In genomic region chrX:153972368-153973126, GRCh38 we compare ENCODE assay signal across 8 cellular contexts. TPM values are rescaled to one million over a fixed set of nuclear protein-coding genes. Genes with fewer than 3 reads are reported as not detected.
DNase-seq lines count a peak whose midpoint lies in the region; TF ChIP-seq lines count a peak whose summit lies in the region.

A gene with protein sequence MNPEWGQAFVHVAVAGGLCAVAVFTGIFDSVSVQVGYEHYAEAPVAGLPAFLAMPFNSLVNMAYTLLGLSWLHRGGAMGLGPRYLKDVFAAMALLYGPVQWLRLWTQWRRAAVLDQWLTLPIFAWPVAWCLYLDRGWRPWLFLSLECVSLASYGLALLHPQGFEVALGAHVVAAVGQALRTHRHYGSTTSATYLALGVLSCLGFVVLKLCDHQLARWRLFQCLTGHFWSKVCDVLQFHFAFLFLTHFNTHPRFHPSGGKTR (plus strand): TSS chrX:153972754. CDS start chrX:153982063, 9,309 bp downstream.

- H3K4me3 ChIP-seq in MG63 (peak within 1 kb of the TSS; percentile 94), fibroblast of the aortic adventitia (ENCODE audit: low read depth, low read length) (peak within 1 kb of the TSS; percentile 88)

- peak within 1 kb of the TSS; percentile 100 for H3K27ac Mint-ChIP-seq in nephron progenitor cell
- peak within 1 kb of the TSS; percentile 100 for H3K27ac Mint-ChIP-seq in stimulated activated naive CD8-positive, alpha-beta T cell treated with anti-CD3 and anti-CD28 coated beads, Interleukin-15, Interleukin-2, amounts not matched to agents 100 ng/mL and 50 ng/mL, for 24 hours

- H3K4me1 ChIP-seq in ES-I3 (ENCODE audit: insufficient read depth, low read length) = peaks cover 9% of the 10 kb centered on the region; the same call in 1 of the 2 replicates

- H3K27me3 ChIP-seq in MG63 = no peaks in the 10 kb centered on the region

- peak within 1 kb of the TSS; percentile 77 for H3K9ac ChIP-seq in ES-I3 (ENCODE audit: low read depth, low read length)

- H3K27me3 Mint-ChIP-seq in nephron progenitor cell (ENCODE audit: low read depth, poor library complexity) = no peaks in the 10 kb centered on the region
- H3K27me3 Mint-ChIP-seq in stimulated activated naive CD8-positive, alpha-beta T cell treated with anti-CD3 and anti-CD28 coated beads, Interleukin-15, Interleukin-2, amounts not matched to agents 100 ng/mL and 50 ng/mL, for 24 hours = no peaks in the 10 kb centered on the region

- DNase-seq in HCEC 1CT = peak; percentile 80
- peak; percentile 84 for DNase-seq in MG63
- peak; percentile 94 for DNase-seq in activated effector memory CD4-positive, alpha-beta T cell treated with anti-CD3 and anti-CD28 coated beads, Interleukin-2, amount 50 U/mL, for 16 hours
- DNase-seq in fibroblast of the aortic adventitia (ENCODE audit: low read depth) = peak; percentile 82
- peak; percentile 91 for DNase-seq in nephron progenitor cell

- peak within 1 kb of the TSS; percentile 100 for H3K4me3 Mint-ChIP-seq in nephron progenitor cell
- H3K4me3 Mint-ChIP-seq in stimulated activated naive CD8-positive, alpha-beta T cell treated with anti-CD3 and anti-CD28 coated beads, Interleukin-15, Interleukin-2, amounts not matched to agents 100 ng/mL and 50 ng/mL, for 24 hours = peak within 1 kb of the TSS; percentile 97

- H3K9me3 Mint-ChIP-seq in nephron progenitor cell = peaks cover 9% of the 10 kb centered on the region
- no peaks in the 10 kb centered on the region for H3K9me3 Mint-ChIP-seq in stimulated activated naive CD8-positive, alpha-beta T cell treated with anti-CD3 and anti-CD28 coated beads, Interleukin-15, Interleukin-2, amounts not matched to agents 100 ng/mL and 50 ng/mL, for 24 hours

- TF ChIP-seq POLR2A in Raji (IDR thresholded peaks at IDR 0.05; ENCODE audit: insufficient read depth, low read depth, low read length) = peak; percentile 57

- no peak for TF ChIP-seq CTCF in fibroblast of the aortic adventitia (IDR thresholded peaks at IDR 0.05; ENCODE audit: insufficient read depth, low read length)
- TF ChIP-seq CTCF in nephron progenitor cell (IDR thresholded peaks at IDR 0.05) = no peak

- H3K9me3 ChIP-seq in ES-I3 (ENCODE audit: control insufficient read depth, insufficient read depth, low read length) = no peaks in the 10 kb centered on the region
- no peaks in the 10 kb centered on the region for H3K9me3 ChIP-seq in MG63

- no peaks in the 10 kb centered on the region; the same call in 1 of the 2 replicates for H3K36me3 ChIP-seq in ES-I3 (ENCODE audit: insufficient read depth, low read length)
- H3K36me3 ChIP-seq in MG63 = peaks cover 3% of the 10 kb centered on the region; the same call in 1 of the 2 replicates

- H3K36me3 Mint-ChIP-seq in nephron progenitor cell (ENCODE audit: low read depth) = peaks cover 3% of the 10 kb centered on the region
- peaks cover 14% of the 10 kb centered on the region for H3K36me3 Mint-ChIP-seq in stimulated activated naive CD8-positive, alpha-beta T cell treated with anti-CD3 and anti-CD28 coated beads, Interleukin-15, Interleukin-2, amounts not matched to agents 100 ng/mL and 50 ng/mL, for 24 hours (ENCODE audit: low read depth)

- H3K4me1 Mint-ChIP-seq in nephron progenitor cell = peaks cover 44% of the 10 kb centered on the region
- peaks cover 33% of the 10 kb centered on the region for H3K4me1 Mint-ChIP-seq in stimulated activated naive CD8-positive, alpha-beta T cell treated with anti-CD3 and anti-CD28 coated beads, Interleukin-15, Interleukin-2, amounts not matched to agents 100 ng/mL and 50 ng/mL, for 24 hours (ENCODE audit: low read depth)

RNA-seq across cellular contexts. Expression of the gene that starts here (rescaled TPM):
- total RNA-seq in MG63 (2014; rRNA removed; shearing (Covaris generic); ENCODE audit: low replicate concordance) = 1.0 and 4.6 TPM in 2 replicates
- 5.3 and 7.5 TPM in 2 replicates for total RNA-seq in fibroblast of the aortic adventitia (ENCODE audit: low replicate concordance)

Comparison
In these comparisons a context has a peak if more than half of its experiments do, and no peak if none do; other contexts are left out.
1. Peak in every context shown above with its lines: DNase-seq and H3K4me3 ChIP-seq.